18 cellular contexts compared by ENCODE assay signal in genomic region chr4:88738714-88739366, GRCh38. TPM values are rescaled to one million over a fixed set of nuclear protein-coding genes. Genes with fewer than 3 reads are reported as not detected.
DNase-seq lines count a peak whose midpoint lies in the region; ATAC-seq and TF ChIP-seq lines count a peak whose summit lies in the region.
"Had no signal": no experiment of that assay in that cellular context is flagged by ENCODE, and none has a peak within 500 bp of the region (broad histone marks: within the 10 kb centered on the region; RNA-seq: fewer than 3 reads in every experiment).

No MANE protein-coding gene starts in this region.

- CTCF ChIA-PET in Caco-2 (lab: Charles Lee): interaction anchor here (0.6 kb wide), 1 partner anchor 1322 kb away, joined by 3 read pairs; no protein-coding TSS in a partner anchor
- CTCF ChIA-PET in WTC11 (lab: Charles Lee): interaction anchor here (0.8 to 1.6 kb wide), 6 partner anchors 66 to 212 kb away, joined by 3 to 4 read pairs (median 4); no protein-coding TSS in a partner anchor

- intact Hi-C loops in Caco-2 (cut with micrococcal nuclease; ENCODE audit: unreplicated experiment): loop anchor here (2.0 kb wide), 1 partner anchor 16 kb away; no protein-coding TSS in a partner anchor
- intact Hi-C loops in activated CD4-positive, alpha-beta T cell treated with anti-CD3 and anti-CD28 coated beads, Interleukin-2, amount 10 ng/mL, durations not matched to agents 24 days and 14 days (cut with micrococcal nuclease): no loop called here

- no peak overlapping the region for H3K27ac Mint-ChIP-seq in Caco-2 (ENCODE audit: unreplicated experiment)
- peak overlapping the region; percentile 54; the same call in 1 of the 2 replicates for H3K27ac Mint-ChIP-seq in WTC11
- peak overlapping the region; percentile 67 to 89 (median 82) for H3K27ac Mint-ChIP-seq in nephron
- no peak overlapping the region for H3K27ac Mint-ChIP-seq in activated CD4-positive, alpha-beta T cell treated with anti-CD3 and anti-CD28 coated beads, Interleukin-2, amount 10 ng/mL, durations not matched to agents 24 days and 14 days
- H3K27ac Mint-ChIP-seq: activated naive CD4-positive, alpha-beta T cell treated with anti-CD3 and anti-CD28 coated beads for 36 hours; T-helper 2 cell treated with Interferon-gamma antibody and Interleukin-4, amounts not matched to agents 5 μg/mL and 100 μg/mL, for 36 hours had no signal

- H3K4me3 ChIP-seq in Caco-2 (ENCODE audit: low read depth, low read length): no peak overlapping the region
- H3K4me3 ChIP-seq: esophagus squamous epithelium, heart left ventricle, ovary, spleen had no signal

- H3K4me3 Mint-ChIP-seq in Caco-2 (ENCODE audit: unreplicated experiment) (no peak overlapping the region), WTC11 (no peak overlapping the region; the same call in 1 of the 2 replicates), nephron (no peak overlapping the region)
- no peak overlapping the region for H3K4me3 Mint-ChIP-seq in activated CD4-positive, alpha-beta T cell treated with anti-CD3 and anti-CD28 coated beads, Interleukin-2, amount 10 ng/mL, durations not matched to agents 24 days and 14 days
- H3K4me3 Mint-ChIP-seq: activated naive CD4-positive, alpha-beta T cell treated with anti-CD3 and anti-CD28 coated beads for 36 hours; T-helper 2 cell treated with Interferon-gamma antibody and Interleukin-4, amounts not matched to agents 5 μg/mL and 100 μg/mL, for 36 hours had no signal

- peaks cover 9% of the 10 kb centered on the region for H3K4me1 ChIP-seq in Caco-2

- no peaks in the 10 kb centered on the region for H3K9me3 ChIP-seq in Caco-2
- H3K9me3 ChIP-seq: esophagus squamous epithelium, heart left ventricle, ovary, spleen had no signal

- H3K36me3 ChIP-seq in Caco-2 (ENCODE audit: control insufficient read depth, insufficient read depth, low read length): peaks cover 2% of the 10 kb centered on the region
- H3K36me3 ChIP-seq: ovary had no signal

- H3K36me3 Mint-ChIP-seq in Caco-2 (ENCODE audit: insufficient read depth, unreplicated experiment): no peaks in the 10 kb centered on the region
- H3K36me3 Mint-ChIP-seq in WTC11: peaks cover 14% of the 10 kb centered on the region; the same call in 1 of the 2 replicates
- peaks cover 70% of the 10 kb centered on the region for H3K36me3 Mint-ChIP-seq in nephron (ENCODE audit: low read depth)
- peaks cover 50% of the 10 kb centered on the region for H3K36me3 Mint-ChIP-seq in activated CD4-positive, alpha-beta T cell treated with anti-CD3 and anti-CD28 coated beads, Interleukin-2, amount 10 ng/mL, durations not matched to agents 24 days and 14 days (ENCODE audit: low read depth)

- BruUV-seq in Caco-2 (replicated peaks; lab: Mats Ljungman, UMichigan): TSS peak; percentile 33

- DNase-seq in Caco-2 (peak; percentile 47 to 57), NCI-H146 (lab: John Stamatoyannopoulos, UW) (peak; percentile 82), WTC11 (ENCODE audit: low spot score) (peak; percentile 30), NCI-H2171 treated with DMSO at 0.1 percent for 48 hours (lab: John Stamatoyannopoulos, UW) (no peak)
- DNase-seq in stimulated activated CD8-positive, alpha-beta memory T cell treated with anti-CD3 and anti-CD28 coated beads, Interleukin-4, amount 100 ng/mL, for 48 hours: no peak
- no peak for DNase-seq in activated CD4-positive, alpha-beta T cell treated with anti-CD3 and anti-CD28 coated beads, Interleukin-2, amount 10 ng/mL, durations not matched to agents 24 days and 14 days
- DNase-seq: activated naive CD4-positive, alpha-beta T cell treated with anti-CD3 and anti-CD28 coated beads for 36 hours; dorsolateral prefrontal cortex; esophagus squamous epithelium; heart left ventricle; left cardiac atrium; ovary; spleen; stimulated activated naive CD8-positive, alpha-beta T cell treated with anti-CD3 and anti-CD28 coated beads, Interleukin-15, Interleukin-2, amounts not matched to agents 100 U/mL and 50 U/mL, for 24 hours had no signal

- no peak for TF ChIP-seq CTCF in Caco-2 (IDR thresholded peaks at IDR 0.05; ENCODE audit: insufficient read depth in 1 of 2, low read depth in 1 of 2, low read length in 1 of 2, severe bottlenecking in 1 of 2, unreplicated experiment in 1 of 2)
- no peak for TF ChIP-seq CTCF in WTC11 (IDR thresholded peaks at IDR 0.05)
- TF ChIP-seq CTCF in nephron (IDR thresholded peaks at IDR 0.05; ENCODE audit: unreplicated experiment in 3 of 3): no peak

- H3K27me3 Mint-ChIP-seq in Caco-2 (ENCODE audit: insufficient read depth, unreplicated experiment) (no peaks in the 10 kb centered on the region), WTC11 (ENCODE audit: low read depth) (no peaks in the 10 kb centered on the region), nephron (ENCODE audit: low read depth) (no peaks in the 10 kb centered on the region)
- H3K27me3 Mint-ChIP-seq in activated CD4-positive, alpha-beta T cell treated with anti-CD3 and anti-CD28 coated beads, Interleukin-2, amount 10 ng/mL, durations not matched to agents 24 days and 14 days: no peaks in the 10 kb centered on the region

- H3K27me3 ChIP-seq in Caco-2 (replicated peaks; ENCODE audit: control insufficient read depth, insufficient read depth, low read length): no peaks in the 10 kb centered on the region
- H3K27me3 ChIP-seq: dorsolateral prefrontal cortex, esophagus squamous epithelium, heart left ventricle, ovary, spleen had no signal

- POLR2A ChIA-PET in Caco-2 (lab: Charles Lee) (interaction anchor here (0.6 kb wide), 1 partner anchor 21 kb away, joined by 6 read pairs; no protein-coding TSS in a partner anchor), WTC11 (lab: Charles Lee) (interaction anchor here (0.7 to 1.1 kb wide), 2 partner anchors 13 to 454 kb away, joined by 3 to 4 read pairs; no protein-coding TSS in a partner anchor)

- H3K9me3 Mint-ChIP-seq in Caco-2 (ENCODE audit: unreplicated experiment) (no peaks in the 10 kb centered on the region), WTC11 (no peaks in the 10 kb centered on the region), nephron (no peaks in the 10 kb centered on the region)
- H3K9me3 Mint-ChIP-seq in activated CD4-positive, alpha-beta T cell treated with anti-CD3 and anti-CD28 coated beads, Interleukin-2, amount 10 ng/mL, durations not matched to agents 24 days and 14 days: no peaks in the 10 kb centered on the region
- H3K9me3 Mint-ChIP-seq: activated naive CD4-positive, alpha-beta T cell treated with anti-CD3 and anti-CD28 coated beads for 36 hours; T-helper 2 cell treated with Interferon-gamma antibody and Interleukin-4, amounts not matched to agents 5 μg/mL and 100 μg/mL, for 36 hours had no signal

- peaks cover 10% of the 10 kb centered on the region for H3K4me1 Mint-ChIP-seq in Caco-2 (ENCODE audit: low read depth, unreplicated experiment)
- peaks cover 32% of the 10 kb centered on the region for H3K4me1 Mint-ChIP-seq in WTC11
- H3K4me1 Mint-ChIP-seq in nephron: peaks cover 37% of the 10 kb centered on the region
- peaks cover 9% of the 10 kb centered on the region for H3K4me1 Mint-ChIP-seq in activated CD4-positive, alpha-beta T cell treated with anti-CD3 and anti-CD28 coated beads, Interleukin-2, amount 10 ng/mL, durations not matched to agents 24 days and 14 days

- ATAC-seq in WTC11: peak; percentile 91
- ATAC-seq in GM21526 (IDR thresholded peaks at IDR 0.05; ENCODE audit: low FRiP score, unreplicated experiment): no peak
- ATAC-seq: heart left ventricle; left cardiac atrium; Right ventricle myocardium inferior; stimulated activated naive CD8-positive, alpha-beta T cell treated with anti-CD3 and anti-CD28 coated beads, Interleukin-15, Interleukin-2, amounts not matched to agents 100 U/mL and 50 U/mL, for 24 hours had no signal

TF ChIP-seq in WTC11, 78 proteins besides CTCF, POLR2A, EP300 and RAD21:
- TF ChIP-seq ZNF219 (CRISPR knock-in tag; IDR thresholded peaks at IDR 0.05; ENCODE audit: borderline replicate concordance): no peak
- TF ChIP-seq TEAD1 (CRISPR knock-in tag; IDR thresholded peaks at IDR 0.05): peak; percentile 34; the same call in 1 of the 2 replicates

RNA-seq across cellular contexts. Expression of gene NAP1L5, which starts 41.2 kb away (rescaled TPM):
- total RNA-seq in Caco-2 (2022) (not detected in 2 replicates), WTC11 (2021) (3.1 to 3.4 TPM (median 3.3 TPM) in 3 replicates)
- total RNA-seq in activated CD4-positive, alpha-beta T cell treated with anti-CD3 and anti-CD28 coated beads, Interleukin-2, amount 10 ng/mL, durations not matched to agents 24 days and 14 days: 4.9 TPM in 2 replicates

Comparison
In these comparisons a context has a peak if more than half of its experiments do, and no peak if none do; other contexts are left out.
1. DNase-seq: peak in Caco-2 (2 of 2), NCI-H146 (single experiment) and WTC11 (single experiment); none in stimulated activated CD8-positive, alpha-beta memory T cell treated with anti-CD3 and anti-CD28 coated beads, Interleukin-4, amount 100 ng/mL, for 48 hours (single experiment), activated CD4-positive, alpha-beta T cell treated with anti-CD3 and anti-CD28 coated beads, Interleukin-2, amount 10 ng/mL, durations not matched to agents 24 days and 14 days (single experiment) and NCI-H2171 treated with DMSO at 0.1 percent for 48 hours (single experiment).
2. H3K27ac Mint-ChIP-seq: peak in WTC11 (single experiment) and nephron (3 of 3); none in Caco-2 (single experiment) and activated CD4-positive, alpha-beta T cell treated with anti-CD3 and anti-CD28 coated beads, Interleukin-2, amount 10 ng/mL, durations not matched to agents 24 days and 14 days (single experiment).